ENCODE assay signal across 9 cellular contexts in the genomic region with DNA sequence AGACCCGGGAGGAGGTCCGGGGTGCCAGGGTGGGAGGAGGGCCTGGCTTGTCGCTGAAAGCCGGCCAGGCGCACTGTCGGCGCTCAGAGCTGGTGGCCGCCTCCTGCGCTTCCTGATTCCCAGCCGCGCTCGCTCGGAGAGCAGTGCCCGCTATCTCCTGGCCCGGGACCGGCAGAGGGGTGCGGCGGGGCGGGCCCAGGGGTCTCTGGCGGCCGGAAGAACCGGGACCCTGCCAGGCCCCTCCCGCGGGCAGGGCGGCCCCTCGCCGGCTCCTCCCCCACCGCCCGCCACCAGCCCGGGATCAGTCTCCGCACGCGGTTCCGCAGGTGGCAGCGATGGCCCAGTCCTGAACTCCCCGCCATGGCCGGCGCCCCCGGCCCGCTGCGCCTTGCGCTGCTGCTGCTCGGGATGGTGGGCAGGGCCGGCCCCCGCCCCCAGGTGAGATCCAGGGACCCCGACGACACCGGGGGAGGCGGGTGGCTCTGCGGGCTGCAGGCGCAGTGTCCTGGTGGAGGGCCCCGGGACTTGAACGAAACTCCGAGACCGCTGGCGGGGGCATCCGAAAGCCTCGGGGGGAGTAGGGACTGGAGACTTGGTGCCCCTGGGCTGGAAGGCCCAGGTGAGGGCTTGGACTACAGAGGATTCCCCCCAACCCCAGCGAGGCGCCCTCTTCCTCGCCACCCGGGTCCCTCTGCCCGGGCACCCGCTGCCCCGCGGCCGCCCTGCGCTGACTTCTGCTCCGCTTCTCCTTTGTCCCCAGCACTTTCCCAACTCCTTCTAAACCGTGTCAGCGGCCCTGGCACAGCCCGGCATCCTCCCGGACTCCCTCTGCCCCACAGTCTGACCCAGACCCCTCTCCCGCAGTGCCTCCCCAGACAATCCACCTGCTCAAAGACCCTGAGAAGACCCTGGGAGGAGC. TPM values are rescaled to one million over a fixed set of nuclear protein-coding genes. Genes with fewer than 3 reads are reported as not detected.
DNase-seq lines count a peak whose midpoint lies in the region; TF ChIP-seq lines count a peak whose summit lies in the region.
"Had no signal": no experiment of that assay in that cellular context is flagged by ENCODE, and none has a peak within 500 bp of the region (broad histone marks: within the 10 kb centered on the region; RNA-seq: fewer than 3 reads in every experiment).

GLP1R (plus strand) TSS at position 301 of the 919 bp plus-strand sequence; CDS start at position 361, 60 bp downstream.

- H3K9me3 ChIP-seq in iPS DF 6.9 (ENCODE audit: control insufficient read depth, insufficient read depth, low read length) (no peaks in the 10 kb centered on the region), smooth muscle cell (replicated peaks; ENCODE audit: low read depth) (no peaks in the 10 kb centered on the region)

- no peaks in the 10 kb centered on the region for H3K9me3 Mint-ChIP-seq in activated T-helper 1 cell treated with anti-CD3 and anti-CD28 coated beads, Interleukin-12 subunit alpha, Interleukin-12 subunit beta, Interleukin-2, Interleukin-4 antibody, amounts not matched to agents 30 ng/mL and 10 ng/mL and 1 ng/mL, durations not matched to agents 14 hours and 24 hours and 36 hours

- no peaks in the 10 kb centered on the region for H3K36me3 ChIP-seq in iPS DF 6.9 (ENCODE audit: control insufficient read depth, insufficient read depth, low read length)
- no peaks in the 10 kb centered on the region for H3K36me3 ChIP-seq in smooth muscle cell (ENCODE audit: low read depth)

- intact Hi-C loops in activated T-helper 1 cell treated with anti-CD3 and anti-CD28 coated beads, Interleukin-12 subunit alpha, Interleukin-12 subunit beta, Interleukin-2, Interleukin-4 antibody, amounts not matched to agents 30 ng/mL and 10 ng/mL and 1 ng/mL, durations not matched to agents 14 hours and 24 hours and 36 hours (cut with micrococcal nuclease) = no loop called here

- H3K4me3 Mint-ChIP-seq in activated T-helper 1 cell treated with anti-CD3 and anti-CD28 coated beads, Interleukin-12 subunit alpha, Interleukin-12 subunit beta, Interleukin-2, Interleukin-4 antibody, amounts not matched to agents 30 ng/mL and 10 ng/mL and 1 ng/mL, durations not matched to agents 14 hours and 24 hours and 36 hours = peak within 1 kb of the TSS; percentile 37

- H3K79me2 ChIP-seq in smooth muscle cell (ENCODE audit: low read depth) = no peaks in the 10 kb centered on the region

- DNase-seq in NCI-H1092 treated with DMSO at 0.1 percent for 48 hours (lab: John Stamatoyannopoulos, UW) (peak; percentile 5), NCI-H1092 (lab: John Stamatoyannopoulos, UW) (no peak), iPS DF 6.9 (ENCODE audit: low read depth, low spot score) (no peak), smooth muscle cell (lab: John Stamatoyannopoulos, UW; ENCODE audit: unreplicated experiment) (no peak), EL (no peak), midbrain (lab: John Stamatoyannopoulos, UW) (no peak), SK-N-DZ (ENCODE audit: low spot score) (no peak)
- DNase-seq in activated T-helper 1 cell treated with anti-CD3 and anti-CD28 coated beads, Interleukin-12 subunit alpha, Interleukin-12 subunit beta, Interleukin-2, Interleukin-4 antibody, amounts not matched to agents 30 ng/mL and 10 ng/mL and 1 ng/mL, durations not matched to agents 14 hours and 24 hours and 36 hours (ENCODE audit: low spot score) = no peak
- DNase-seq: NCI-H748 treated with DMSO at 0.1 percent for 48 hours had no signal

- H3K27ac ChIP-seq in iPS DF 6.9 (ENCODE audit: low read length) = no peak within 1 kb of the TSS
- no peak within 1 kb of the TSS for H3K27ac ChIP-seq in smooth muscle cell (ENCODE audit: low read depth)

- WGBS in iPS DF 6.9 (ENCODE audit: insufficient coverage, insufficient read length) = no CpG with 5 or more reads among the region's 74 CpGs
- 5% methylated on average over 34 of the region's 74 CpGs for WGBS in smooth muscle cell (ENCODE audit: low lambda C conversion rate)

- no peak for TF ChIP-seq CTCF in smooth muscle cell (IDR thresholded peaks at IDR 0.05; ENCODE audit: borderline replicate concordance, insufficient read depth, poor library complexity, severe bottlenecking)

- H2AFZ ChIP-seq in smooth muscle cell (ENCODE audit: low read depth) = no peak within 1 kb of the TSS

- H3K27ac Mint-ChIP-seq in activated T-helper 1 cell treated with anti-CD3 and anti-CD28 coated beads, Interleukin-12 subunit alpha, Interleukin-12 subunit beta, Interleukin-2, Interleukin-4 antibody, amounts not matched to agents 30 ng/mL and 10 ng/mL and 1 ng/mL, durations not matched to agents 14 hours and 24 hours and 36 hours = no peak within 1 kb of the TSS

- no peaks in the 10 kb centered on the region for H3F3A ChIP-seq in smooth muscle cell (ENCODE audit: low read depth)

- H3K4me3 ChIP-seq in iPS DF 6.9 (ENCODE audit: low read length) (peak within 1 kb of the TSS; percentile 48; the same call in 1 of the 2 replicates), smooth muscle cell (peak within 1 kb of the TSS; percentile 24)

- H3K27me3 Mint-ChIP-seq in activated T-helper 1 cell treated with anti-CD3 and anti-CD28 coated beads, Interleukin-12 subunit alpha, Interleukin-12 subunit beta, Interleukin-2, Interleukin-4 antibody, amounts not matched to agents 30 ng/mL and 10 ng/mL and 1 ng/mL, durations not matched to agents 14 hours and 24 hours and 36 hours (ENCODE audit: insufficient read depth) = peaks cover 38% of the 10 kb centered on the region

- H3K36me3 Mint-ChIP-seq in activated T-helper 1 cell treated with anti-CD3 and anti-CD28 coated beads, Interleukin-12 subunit alpha, Interleukin-12 subunit beta, Interleukin-2, Interleukin-4 antibody, amounts not matched to agents 30 ng/mL and 10 ng/mL and 1 ng/mL, durations not matched to agents 14 hours and 24 hours and 36 hours (ENCODE audit: low read depth) = no peaks in the 10 kb centered on the region

- peaks cover 18% of the 10 kb centered on the region; the same call in 1 of the 2 replicates for H3K27me3 ChIP-seq in iPS DF 6.9 (ENCODE audit: control insufficient read depth, insufficient read depth, low read length)
- H3K27me3 ChIP-seq in smooth muscle cell (ENCODE audit: low read depth) = peaks cover 90% of the 10 kb centered on the region

- no peaks in the 10 kb centered on the region for H4K20me1 ChIP-seq in smooth muscle cell (ENCODE audit: low read depth)

- H3K4me1 ChIP-seq in iPS DF 6.9 (ENCODE audit: control insufficient read depth, insufficient read depth, low read length) (peaks cover 6% of the 10 kb centered on the region; the same call in 1 of the 2 replicates), smooth muscle cell (ENCODE audit: low read depth) (peaks cover 6% of the 10 kb centered on the region)

- H3K4me1 Mint-ChIP-seq in activated T-helper 1 cell treated with anti-CD3 and anti-CD28 coated beads, Interleukin-12 subunit alpha, Interleukin-12 subunit beta, Interleukin-2, Interleukin-4 antibody, amounts not matched to agents 30 ng/mL and 10 ng/mL and 1 ng/mL, durations not matched to agents 14 hours and 24 hours and 36 hours (ENCODE audit: low read depth) = peaks cover 20% of the 10 kb centered on the region

- peak within 1 kb of the TSS; percentile 63 for H3K4me2 ChIP-seq in smooth muscle cell

- no peak within 1 kb of the TSS for H3K9ac ChIP-seq in smooth muscle cell (ENCODE audit: low read depth)

RNA-seq across cellular contexts. Expression of gene GLP1R, which starts in this region (rescaled TPM):
- 0.18 TPM in 1 of 2 replicates, not detected in the other for total RNA-seq in activated T-helper 1 cell treated with anti-CD3 and anti-CD28 coated beads, Interleukin-12 subunit alpha, Interleukin-12 subunit beta, Interleukin-2, Interleukin-4 antibody, amounts not matched to agents 30 ng/mL and 10 ng/mL and 1 ng/mL, durations not matched to agents 14 hours and 24 hours and 36 hours
- total RNA-seq in smooth muscle cell = not detected in 2 replicates
- polyA plus RNA-seq in smooth muscle cell = not detected in 2 replicates
- polyA plus RNA-seq in SK-N-DZ (2014; cell fraction: cytosol; rRNA removed) = not detected in 2 replicates
- polyA plus RNA-seq in SK-N-DZ (2014; cell fraction: nucleus; rRNA removed) = not detected in 2 replicates
